ENCODE assay signal across 1 cellular context in the genomic region with DNA sequence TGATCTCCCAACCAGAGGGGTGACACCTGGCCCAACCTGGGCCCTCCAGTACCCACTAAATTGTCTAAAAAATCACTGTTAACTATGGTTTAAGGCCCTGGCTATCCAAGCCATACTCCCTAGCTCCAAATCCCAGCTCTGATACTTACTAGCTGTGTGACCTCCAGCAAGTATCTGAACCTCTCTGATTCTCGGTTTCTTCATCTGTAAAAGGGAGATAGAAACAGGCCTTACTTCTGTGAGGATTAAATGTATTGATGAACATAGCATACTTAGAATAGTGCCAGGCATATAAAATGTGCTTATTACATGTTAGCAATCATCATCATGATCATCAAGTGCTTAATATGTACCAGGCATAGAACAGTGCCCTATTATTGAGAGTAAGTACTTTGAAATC.
TF ChIP-seq lines count a peak whose summit lies in the region.

No MANE protein-coding gene starts in this region.

TF ChIP-seq in H1, 55 proteins besides CTCF, POLR2A, EP300 and RAD21:
- TF ChIP-seq KDM1A (IDR thresholded peaks at IDR 0.05; ENCODE audit: borderline replicate concordance, low read length) (0 out of 2 replicates have a peak, but pooled peaks have one; percentile 33), SIN3A (conservative IDR thresholded peaks at IDR 0.05 in 1 of 2, IDR thresholded peaks at IDR 0.05 in 1 of 2; ENCODE audit: low read depth in 1 of 2, low read length in 2 of 2) (no peak), YY1 (IDR thresholded peaks at IDR 0.05; ENCODE audit: low read depth, low read length) (no peak), KDM4A (IDR thresholded peaks at IDR 0.05; ENCODE audit: low read depth, low read length, severe bottlenecking) (no peak), SRF (IDR thresholded peaks at IDR 0.05; ENCODE audit: low read depth, low read length) (no peak), HDAC6 (IDR thresholded peaks at IDR 0.05; ENCODE audit: low read depth, low read length) (no peak)
- TF ChIP-seq, protein P1, sequence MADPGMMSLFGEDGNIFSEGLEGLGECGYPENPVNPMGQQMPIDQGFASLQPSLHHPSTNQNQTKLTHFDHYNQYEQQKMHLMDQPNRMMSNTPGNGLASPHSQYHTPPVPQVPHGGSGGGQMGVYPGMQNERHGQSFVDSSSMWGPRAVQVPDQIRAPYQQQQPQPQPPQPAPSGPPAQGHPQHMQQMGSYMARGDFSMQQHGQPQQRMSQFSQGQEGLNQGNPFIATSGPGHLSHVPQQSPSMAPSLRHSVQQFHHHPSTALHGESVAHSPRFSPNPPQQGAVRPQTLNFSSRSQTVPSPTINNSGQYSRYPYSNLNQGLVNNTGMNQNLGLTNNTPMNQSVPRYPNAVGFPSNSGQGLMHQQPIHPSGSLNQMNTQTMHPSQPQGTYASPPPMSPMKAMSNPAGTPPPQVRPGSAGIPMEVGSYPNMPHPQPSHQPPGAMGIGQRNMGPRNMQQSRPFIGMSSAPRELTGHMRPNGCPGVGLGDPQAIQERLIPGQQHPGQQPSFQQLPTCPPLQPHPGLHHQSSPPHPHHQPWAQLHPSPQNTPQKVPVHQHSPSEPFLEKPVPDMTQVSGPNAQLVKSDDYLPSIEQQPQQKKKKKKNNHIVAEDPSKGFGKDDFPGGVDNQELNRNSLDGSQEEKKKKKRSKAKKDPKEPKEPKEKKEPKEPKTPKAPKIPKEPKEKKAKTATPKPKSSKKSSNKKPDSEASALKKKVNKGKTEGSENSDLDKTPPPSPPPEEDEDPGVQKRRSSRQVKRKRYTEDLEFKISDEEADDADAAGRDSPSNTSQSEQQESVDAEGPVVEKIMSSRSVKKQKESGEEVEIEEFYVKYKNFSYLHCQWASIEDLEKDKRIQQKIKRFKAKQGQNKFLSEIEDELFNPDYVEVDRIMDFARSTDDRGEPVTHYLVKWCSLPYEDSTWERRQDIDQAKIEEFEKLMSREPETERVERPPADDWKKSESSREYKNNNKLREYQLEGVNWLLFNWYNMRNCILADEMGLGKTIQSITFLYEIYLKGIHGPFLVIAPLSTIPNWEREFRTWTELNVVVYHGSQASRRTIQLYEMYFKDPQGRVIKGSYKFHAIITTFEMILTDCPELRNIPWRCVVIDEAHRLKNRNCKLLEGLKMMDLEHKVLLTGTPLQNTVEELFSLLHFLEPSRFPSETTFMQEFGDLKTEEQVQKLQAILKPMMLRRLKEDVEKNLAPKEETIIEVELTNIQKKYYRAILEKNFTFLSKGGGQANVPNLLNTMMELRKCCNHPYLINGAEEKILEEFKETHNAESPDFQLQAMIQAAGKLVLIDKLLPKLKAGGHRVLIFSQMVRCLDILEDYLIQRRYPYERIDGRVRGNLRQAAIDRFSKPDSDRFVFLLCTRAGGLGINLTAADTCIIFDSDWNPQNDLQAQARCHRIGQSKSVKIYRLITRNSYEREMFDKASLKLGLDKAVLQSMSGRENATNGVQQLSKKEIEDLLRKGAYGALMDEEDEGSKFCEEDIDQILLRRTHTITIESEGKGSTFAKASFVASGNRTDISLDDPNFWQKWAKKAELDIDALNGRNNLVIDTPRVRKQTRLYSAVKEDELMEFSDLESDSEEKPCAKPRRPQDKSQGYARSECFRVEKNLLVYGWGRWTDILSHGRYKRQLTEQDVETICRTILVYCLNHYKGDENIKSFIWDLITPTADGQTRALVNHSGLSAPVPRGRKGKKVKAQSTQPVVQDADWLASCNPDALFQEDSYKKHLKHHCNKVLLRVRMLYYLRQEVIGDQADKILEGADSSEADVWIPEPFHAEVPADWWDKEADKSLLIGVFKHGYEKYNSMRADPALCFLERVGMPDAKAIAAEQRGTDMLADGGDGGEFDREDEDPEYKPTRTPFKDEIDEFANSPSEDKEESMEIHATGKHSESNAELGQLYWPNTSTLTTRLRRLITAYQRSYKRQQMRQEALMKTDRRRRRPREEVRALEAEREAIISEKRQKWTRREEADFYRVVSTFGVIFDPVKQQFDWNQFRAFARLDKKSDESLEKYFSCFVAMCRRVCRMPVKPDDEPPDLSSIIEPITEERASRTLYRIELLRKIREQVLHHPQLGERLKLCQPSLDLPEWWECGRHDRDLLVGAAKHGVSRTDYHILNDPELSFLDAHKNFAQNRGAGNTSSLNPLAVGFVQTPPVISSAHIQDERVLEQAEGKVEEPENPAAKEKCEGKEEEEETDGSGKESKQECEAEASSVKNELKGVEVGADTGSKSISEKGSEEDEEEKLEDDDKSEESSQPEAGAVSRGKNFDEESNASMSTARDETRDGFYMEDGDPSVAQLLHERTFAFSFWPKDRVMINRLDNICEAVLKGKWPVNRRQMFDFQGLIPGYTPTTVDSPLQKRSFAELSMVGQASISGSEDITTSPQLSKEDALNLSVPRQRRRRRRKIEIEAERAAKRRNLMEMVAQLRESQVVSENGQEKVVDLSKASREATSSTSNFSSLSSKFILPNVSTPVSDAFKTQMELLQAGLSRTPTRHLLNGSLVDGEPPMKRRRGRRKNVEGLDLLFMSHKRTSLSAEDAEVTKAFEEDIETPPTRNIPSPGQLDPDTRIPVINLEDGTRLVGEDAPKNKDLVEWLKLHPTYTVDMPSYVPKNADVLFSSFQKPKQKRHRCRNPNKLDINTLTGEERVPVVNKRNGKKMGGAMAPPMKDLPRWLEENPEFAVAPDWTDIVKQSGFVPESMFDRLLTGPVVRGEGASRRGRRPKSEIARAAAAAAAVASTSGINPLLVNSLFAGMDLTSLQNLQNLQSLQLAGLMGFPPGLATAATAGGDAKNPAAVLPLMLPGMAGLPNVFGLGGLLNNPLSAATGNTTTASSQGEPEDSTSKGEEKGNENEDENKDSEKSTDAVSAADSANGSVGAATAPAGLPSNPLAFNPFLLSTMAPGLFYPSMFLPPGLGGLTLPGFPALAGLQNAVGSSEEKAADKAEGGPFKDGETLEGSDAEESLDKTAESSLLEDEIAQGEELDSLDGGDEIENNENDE (IDR thresholded peaks at IDR 0.05; ENCODE audit: insufficient replicate concordance, low read length): no peak
